ENCODE assay signal across 1 cellular context in genomic region chrX:15854712-15855561, GRCh38.
TF ChIP-seq lines count a peak whose summit lies in the region.

Gene AP1S2, minus strand, starts transcription at chrX:15854813. Its CDS starts 2,289 bp downstream, at chrX:15852524.

TF ChIP-seq in HepG2, 621 proteins besides CTCF, POLR2A, EP300 and RAD21 (continued from another document and continues in another):
- TF ChIP-seq HOMEZ (CRISPR knock-in tag; IDR thresholded peaks at IDR 0.05; ENCODE audit: low read depth) (no peak), PAWR (CRISPR knock-in tag; IDR thresholded peaks at IDR 0.05; ENCODE audit: borderline replicate concordance) (no peak), POGZ (CRISPR knock-in tag; IDR thresholded peaks at IDR 0.05) (peak; percentile 39; the same call in 1 of the 2 replicates), AKNA (CRISPR knock-in tag; IDR thresholded peaks at IDR 0.05; ENCODE audit: borderline replicate concordance) (no peak), ZNF382 (CRISPR knock-in tag; IDR thresholded peaks at IDR 0.05; ENCODE audit: borderline replicate concordance) (no peak), USF2 (IDR thresholded peaks at IDR 0.05; ENCODE audit: low read depth, low read length) (peak; percentile 80), USF2 (CRISPR knock-in tag; IDR thresholded peaks at IDR 0.05; ENCODE audit: borderline replicate concordance) (peak; percentile 57; the same call in 1 of the 2 replicates), RORA (CRISPR knock-in tag; IDR thresholded peaks at IDR 0.05) (no peak), ISL2 (CRISPR knock-in tag; IDR thresholded peaks at IDR 0.05) (no peak), RAD51 (IDR thresholded peaks at IDR 0.05; ENCODE audit: borderline replicate concordance) (peak; percentile 59; the same call in 1 of the 2 replicates), ZNF619 (CRISPR knock-in tag; IDR thresholded peaks at IDR 0.05) (no peak), FOXJ3 (CRISPR knock-in tag; IDR thresholded peaks at IDR 0.05; ENCODE audit: borderline replicate concordance) (no peak), ZBTB38 (CRISPR knock-in tag; IDR thresholded peaks at IDR 0.05) (no peak), SP1 (IDR thresholded peaks at IDR 0.05) (no peak), SP1 (CRISPR knock-in tag; IDR thresholded peaks at IDR 0.05) (peak; percentile 49; the same call in 1 of the 2 replicates), ZNF580 (CRISPR knock-in tag; IDR thresholded peaks at IDR 0.05; ENCODE audit: borderline replicate concordance, low read depth) (no peak), NR1H2 (CRISPR knock-in tag; IDR thresholded peaks at IDR 0.05; ENCODE audit: borderline replicate concordance, low read depth) (no peak), TAF1 (CRISPR knock-in tag; IDR thresholded peaks at IDR 0.05) (peak; percentile 18; the same call in 1 of the 2 replicates), NFRKB (IDR thresholded peaks at IDR 0.05) (no peak), GABPB1 (CRISPR knock-in tag; IDR thresholded peaks at IDR 0.05) (peak; percentile 90), CBX1 (IDR thresholded peaks at IDR 0.05; ENCODE audit: low read depth) (no peak), NFE2 (CRISPR knock-in tag; IDR thresholded peaks at IDR 0.05) (no peak), ZNF253 (CRISPR knock-in tag; IDR thresholded peaks at IDR 0.05; ENCODE audit: borderline replicate concordance) (no peak), ZNF777 (CRISPR knock-in tag; IDR thresholded peaks at IDR 0.05) (peak; percentile 57; the same call in 1 of the 2 replicates), TFE3 (CRISPR knock-in tag; IDR thresholded peaks at IDR 0.05) (peak; percentile 28; the same call in 1 of the 2 replicates), ZNF142 (CRISPR knock-in tag; IDR thresholded peaks at IDR 0.05) (peak; percentile 93), ZBTB8A (CRISPR knock-in tag; IDR thresholded peaks at IDR 0.05; ENCODE audit: borderline replicate concordance, low read depth) (no peak), TBP (CRISPR knock-in tag; IDR thresholded peaks at IDR 0.05) (no peak), ZNF615 (CRISPR knock-in tag; IDR thresholded peaks at IDR 0.05; ENCODE audit: borderline replicate concordance) (no peak), NR0B2 (CRISPR knock-in tag; IDR thresholded peaks at IDR 0.05) (no peak), TFDP2 (CRISPR knock-in tag; IDR thresholded peaks at IDR 0.05) (peak; percentile 86), TFDP1 (CRISPR knock-in tag; IDR thresholded peaks at IDR 0.05; ENCODE audit: borderline replicate concordance) (peak; percentile 81; the same call in 1 of the 2 replicates), NCOA5 (CRISPR knock-in tag; IDR thresholded peaks at IDR 0.05) (no peak), MEIS1 (CRISPR knock-in tag; IDR thresholded peaks at IDR 0.05; ENCODE audit: borderline replicate concordance) (no peak), PCBP1 (IDR thresholded peaks at IDR 0.05; ENCODE audit: borderline replicate concordance, low read depth, low read length) (no peak)
